In the genomic region with DNA sequence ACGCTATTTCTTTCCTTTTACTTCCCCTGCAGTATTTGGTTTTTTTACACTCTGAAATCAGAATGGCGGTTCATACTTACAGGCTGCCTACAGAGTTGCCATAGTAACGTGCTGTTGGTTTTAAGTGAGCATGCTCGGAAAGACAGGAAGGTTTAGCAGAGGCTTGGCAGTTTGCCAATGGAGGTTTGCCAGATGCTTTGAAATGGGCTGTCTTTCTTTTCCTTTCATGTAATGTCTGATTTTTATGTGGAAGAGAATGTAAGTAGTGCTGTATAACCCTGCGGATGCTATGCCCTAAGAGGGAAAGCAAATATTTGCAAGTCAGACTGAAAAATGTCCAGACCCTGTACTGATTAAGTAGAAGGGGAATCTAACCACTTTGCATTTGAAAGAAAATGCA, we compare ENCODE assay signal across 8 cellular contexts. TPM values are rescaled to one million over a fixed set of nuclear protein-coding genes. Genes with fewer than 3 reads are reported as not detected.
DNase-seq lines count a peak whose midpoint lies in the region; ATAC-seq and TF ChIP-seq lines count a peak whose summit lies in the region.

No MANE protein-coding gene starts in this region.

- peak; percentile 86 for ATAC-seq in HG02588 (IDR thresholded peaks at IDR 0.05; ENCODE audit: unreplicated experiment)
- peak; percentile 96 for ATAC-seq in SK-N-SH treated with all-trans-retinoic acid at 6 μM for 48 hours
- ATAC-seq in activated naive CD8-positive, alpha-beta T cell treated with anti-CD3 and anti-CD28 coated beads, Interleukin-2, amount 50 U/mL, for 24 hours, result peak; percentile 93

- peaks cover 22% of the 10 kb centered on the region for H3K4me1 Mint-ChIP-seq in activated naive CD8-positive, alpha-beta T cell treated with anti-CD3 and anti-CD28 coated beads, Interleukin-2, amount 50 U/mL, for 24 hours

- peak overlapping the region; percentile 74 for H3K4me3 Mint-ChIP-seq in activated naive CD8-positive, alpha-beta T cell treated with anti-CD3 and anti-CD28 coated beads, Interleukin-2, amount 50 U/mL, for 24 hours

- no peaks in the 10 kb centered on the region for H3K9me3 Mint-ChIP-seq in activated naive CD8-positive, alpha-beta T cell treated with anti-CD3 and anti-CD28 coated beads, Interleukin-2, amount 50 U/mL, for 24 hours

- no peaks in the 10 kb centered on the region for H3K27me3 Mint-ChIP-seq in activated naive CD8-positive, alpha-beta T cell treated with anti-CD3 and anti-CD28 coated beads, Interleukin-2, amount 50 U/mL, for 24 hours

- no peak for TF ChIP-seq EP300 in transverse colon (IDR thresholded peaks at IDR 0.05; ENCODE audit: low read depth)

- peaks cover 18% of the 10 kb centered on the region for H3K36me3 Mint-ChIP-seq in activated naive CD8-positive, alpha-beta T cell treated with anti-CD3 and anti-CD28 coated beads, Interleukin-2, amount 50 U/mL, for 24 hours (ENCODE audit: low read depth)

- 0 to 9% methylated on average over 4 to 5 of the region's 5 CpGs for WGBS in transverse colon (ENCODE audit: low coverage in 1 of 2), 2 donors

- peaks cover 4% of the 10 kb centered on the region for H3K4me1 ChIP-seq in cardiac muscle cell (ENCODE audit: low read depth)
- peaks cover 7 to 17% (median 8%) of the 10 kb centered on the region in 4 donors for H3K4me1 ChIP-seq in transverse colon

- DNase-seq in GF-D8 (lab: John Stamatoyannopoulos, UW) (peak; percentile 88), NB4 (ENCODE audit: low read depth) (peak; percentile 49), cardiac muscle cell (ENCODE audit: low read depth in 1 of 2, low spot score in 1 of 2) (peak; percentile 80 to 99), pons (ENCODE audit: low spot score) (peak; percentile 97), transverse colon (peak; percentile 86)
- peak; percentile 79 for DNase-seq in activated naive CD8-positive, alpha-beta T cell treated with anti-CD3 and anti-CD28 coated beads, Interleukin-2, amount 50 U/mL, for 24 hours

- TF ChIP-seq POLR2A in NB4 (IDR thresholded peaks at IDR 0.05; ENCODE audit: extremely low read depth, insufficient read length) (no peak), transverse colon (IDR thresholded peaks at IDR 0.05) (no peak)

- intact Hi-C loops in transverse colon (cut with DNase I; ENCODE audit: low total_unique reads), result no loop called here

- H3K27me3 ChIP-seq in cardiac muscle cell, result no peaks in the 10 kb centered on the region
- no peaks in the 10 kb centered on the region for H3K27me3 ChIP-seq in transverse colon

- H3K4me3 ChIP-seq in NB4 (ENCODE audit: low read depth, low read length), result no peak overlapping the region
- H3K4me3 ChIP-seq in cardiac muscle cell, result no peak overlapping the region
- peak overlapping the region in 1 of 4 donors; percentile 10 for H3K4me3 ChIP-seq in transverse colon

- peak overlapping the region; percentile 83 for H3K27ac Mint-ChIP-seq in activated naive CD8-positive, alpha-beta T cell treated with anti-CD3 and anti-CD28 coated beads, Interleukin-2, amount 50 U/mL, for 24 hours

- no peaks in the 10 kb centered on the region for H3K9me3 ChIP-seq in cardiac muscle cell (ENCODE audit: low read depth)
- no peaks in the 10 kb centered on the region for H3K9me3 ChIP-seq in transverse colon

- in situ Hi-C loops in transverse colon (cut with MboI; ENCODE audit: low pct_ligation_motif_present in 1 of 4, low pct_unique_long_range_greater_than_20kb in 1 of 4, low sequenced_read_pairs in 3 of 4), result no loop called here

- H3K27ac ChIP-seq in cardiac muscle cell (no peak overlapping the region), transverse colon (peak overlapping the region; percentile 47 to 70 (median 54))

- H3K36me3 ChIP-seq in cardiac muscle cell (peaks cover 34% of the 10 kb centered on the region), transverse colon (peaks cover 0 to 45% (median 16%) of the 10 kb centered on the region in 4 donors)

- TF ChIP-seq CTCF in NB4 (IDR thresholded peaks at IDR 0.05; ENCODE audit: low read depth, low read length) (no peak), cardiac muscle cell (IDR thresholded peaks at IDR 0.05; ENCODE audit: low read depth, low read length) (no peak), transverse colon (IDR thresholded peaks at IDR 0.05) (no peak)

TF ChIP-seq in SK-N-SH treated with all-trans-retinoic acid at 6 μM for 48 hours, 23 proteins besides CTCF, POLR2A, EP300 and RAD21:
- TF ChIP-seq ARNTL (CRISPR knock-in tag; IDR thresholded peaks at IDR 0.05; ENCODE audit: borderline replicate concordance, low read depth), result no peak
- TF ChIP-seq PATZ1 (CRISPR knock-in tag; IDR thresholded peaks at IDR 0.05; ENCODE audit: borderline replicate concordance), result no peak
- peak; percentile 19; the same call in 1 of the 2 replicates for TF ChIP-seq TCF4 (CRISPR knock-in tag; IDR thresholded peaks at IDR 0.05; ENCODE audit: borderline replicate concordance)
- TF ChIP-seq OSR1 (CRISPR knock-in tag; IDR thresholded peaks at IDR 0.05), result no peak
- TF ChIP-seq BACH2 (CRISPR knock-in tag; IDR thresholded peaks at IDR 0.05; ENCODE audit: borderline replicate concordance), result no peak
- no peak for TF ChIP-seq PPARA (CRISPR knock-in tag; IDR thresholded peaks at IDR 0.05; ENCODE audit: borderline replicate concordance)

RNA-seq across cellular contexts. Expression of gene ARID4A, which starts 32.8 kb away (rescaled TPM):
- total RNA-seq in cardiac muscle cell (7.6 and 14.7 TPM in 2 replicates), transverse colon (10 to 100 TPM; 20.6 to 46.4 (median 22.6) TPM)
- polyA plus RNA-seq in cardiac muscle cell, result 27.0 and 30.7 TPM in 2 replicates
